Comparison of ENCODE assay signal across 1 cellular context in genomic region chr4:80215449-80216052, GRCh38.
TF ChIP-seq lines count a peak whose summit lies in the region.

No MANE protein-coding gene starts in this region.

TF ChIP-seq in GM12878, 131 proteins besides CTCF, POLR2A, EP300 and RAD21 (continued from another document):
- TF ChIP-seq ZNF592 (IDR thresholded peaks at IDR 0.05): no peak
- no peak for TF ChIP-seq YY1 (IDR thresholded peaks at IDR 0.05; ENCODE audit: low read depth, low read length)
- TF ChIP-seq ZNF687 (IDR thresholded peaks at IDR 0.05): no peak
- TF ChIP-seq ASH2L (IDR thresholded peaks at IDR 0.05; ENCODE audit: borderline replicate concordance, low read depth): no peak
- no peak for TF ChIP-seq KAT2A (conservative IDR thresholded peaks at IDR 0.05; ENCODE audit: control insufficient read depth, low read depth, low read length)
- TF ChIP-seq, protein P1, sequence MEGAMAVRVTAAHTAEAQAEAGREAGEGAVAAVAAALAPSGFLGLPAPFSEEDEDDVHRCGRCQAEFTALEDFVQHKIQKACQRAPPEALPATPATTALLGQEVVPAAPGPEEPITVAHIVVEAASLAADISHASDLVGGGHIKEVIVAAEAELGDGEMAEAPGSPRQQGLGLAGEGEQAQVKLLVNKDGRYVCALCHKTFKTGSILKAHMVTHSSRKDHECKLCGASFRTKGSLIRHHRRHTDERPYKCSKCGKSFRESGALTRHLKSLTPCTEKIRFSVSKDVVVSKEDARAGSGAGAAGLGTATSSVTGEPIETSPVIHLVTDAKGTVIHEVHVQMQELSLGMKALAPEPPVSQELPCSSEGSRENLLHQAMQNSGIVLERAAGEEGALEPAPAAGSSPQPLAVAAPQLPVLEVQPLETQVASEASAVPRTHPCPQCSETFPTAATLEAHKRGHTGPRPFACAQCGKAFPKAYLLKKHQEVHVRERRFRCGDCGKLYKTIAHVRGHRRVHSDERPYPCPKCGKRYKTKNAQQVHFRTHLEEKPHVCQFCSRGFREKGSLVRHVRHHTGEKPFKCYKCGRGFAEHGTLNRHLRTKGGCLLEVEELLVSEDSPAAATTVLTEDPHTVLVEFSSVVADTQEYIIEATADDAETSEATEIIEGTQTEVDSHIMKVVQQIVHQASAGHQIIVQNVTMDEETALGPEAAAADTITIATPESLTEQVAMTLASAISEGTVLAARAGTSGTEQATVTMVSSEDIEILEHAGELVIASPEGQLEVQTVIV (IDR thresholded peaks at IDR 0.05; ENCODE audit: borderline replicate concordance, partially characterized antibody): no peak
- TF ChIP-seq CBX3 (IDR thresholded peaks at IDR 0.05; ENCODE audit: borderline replicate concordance, low read depth): no peak
- no peak for TF ChIP-seq MTA2 (IDR thresholded peaks at IDR 0.05; ENCODE audit: low read depth)
- TF ChIP-seq MXI1 (IDR thresholded peaks at IDR 0.05; ENCODE audit: low read depth, low read length): no peak
- TF ChIP-seq SMC3 (IDR thresholded peaks at IDR 0.05; ENCODE audit: borderline replicate concordance, low read length): peak; percentile 68; the same call in 1 of the 2 replicates
- no peak for TF ChIP-seq RBBP5 (conservative IDR thresholded peaks at IDR 0.05)
- no peak for TF ChIP-seq GABPA (IDR thresholded peaks at IDR 0.05; ENCODE audit: low read depth)
- no peak for TF ChIP-seq TCF7 (IDR thresholded peaks at IDR 0.05; ENCODE audit: borderline replicate concordance)
- TF ChIP-seq MTA3 (IDR thresholded peaks at IDR 0.05; ENCODE audit: borderline replicate concordance, low read length): no peak
- peak; percentile 14; the same call in 1 of the 2 replicates for TF ChIP-seq RUNX3 (IDR thresholded peaks at IDR 0.05; ENCODE audit: low read length)
- TF ChIP-seq SMAD5 (IDR thresholded peaks at IDR 0.05; ENCODE audit: low read depth): no peak
- TF ChIP-seq CHD1 (IDR thresholded peaks at IDR 0.05; ENCODE audit: low read depth, low read length): no peak
- no peak for TF ChIP-seq HCFC1 (IDR thresholded peaks at IDR 0.05; ENCODE audit: low read length)
- TF ChIP-seq CEBPB (IDR thresholded peaks at IDR 0.05; ENCODE audit: borderline replicate concordance in 1 of 2, low read depth in 2 of 2, low read length in 2 of 2): no peak
- TF ChIP-seq JUNB (IDR thresholded peaks at IDR 0.05): no peak
- peak; percentile 82 for TF ChIP-seq E2F4 (IDR thresholded peaks at IDR 0.05; ENCODE audit: low read depth, low read length)
- TF ChIP-seq GATAD2B (conservative IDR thresholded peaks at IDR 0.05; ENCODE audit: low read depth): no peak
